In the genomic region with DNA sequence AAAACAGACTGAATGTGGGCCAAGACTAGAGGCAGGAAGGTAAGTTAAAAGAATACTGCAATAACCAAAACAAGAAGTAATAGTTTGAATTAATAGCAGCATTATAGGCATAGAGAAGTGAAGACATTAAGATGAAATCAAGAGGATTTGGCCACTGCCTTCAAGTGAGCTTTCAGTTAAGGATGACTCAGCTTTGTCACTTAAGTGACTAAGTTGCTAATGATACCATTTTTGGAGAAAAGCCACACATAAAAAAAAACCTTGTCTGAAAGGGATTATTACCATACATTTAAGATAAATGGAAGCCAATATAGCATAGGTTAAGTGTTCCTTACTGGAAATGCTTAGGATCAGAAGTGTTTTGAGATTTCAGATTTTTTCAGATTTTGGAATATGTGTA, we compare ENCODE assay signal across 11 cellular contexts. TPM values are rescaled to one million over a fixed set of nuclear protein-coding genes. Genes with fewer than 3 reads are reported as not detected.
A peak's percentile ranks its signal among the peaks of the same experiment; 100 is the strongest.
DNase-seq lines count a peak whose midpoint lies in the region; ATAC-seq, FAIRE-seq and TF ChIP-seq lines count a peak whose summit lies in the region.
"Had no signal": no experiment of that assay in that cellular context is flagged by ENCODE, and none has a peak within 500 bp of the region (broad histone marks: within the 10 kb centered on the region; RNA-seq: fewer than 3 reads in every experiment).

No MANE protein-coding gene starts in this region.

- H3K36me3 ChIP-seq in bronchial epithelial cell (ENCODE audit: control insufficient read depth, insufficient read depth, low read length) = peaks cover 9% of the 10 kb centered on the region

- H3K27me3 ChIP-seq in bronchial epithelial cell (ENCODE audit: control insufficient read depth, insufficient read depth, low read length) = no peaks in the 10 kb centered on the region
- H3K27me3 ChIP-seq: neutrophil had no signal

- H3K9me3 Mint-ChIP-seq in activated CD4-positive, alpha-beta memory T cell treated with anti-CD3 and anti-CD28 coated beads, Interleukin-2, amount 10 ng/mL, durations not matched to agents 7 days and 5 days = no peaks in the 10 kb centered on the region
- H3K9me3 Mint-ChIP-seq in activated CD4-positive, alpha-beta memory T cell treated with anti-CD3 and anti-CD28 coated beads for 36 hours = no peaks in the 10 kb centered on the region
- H3K9me3 Mint-ChIP-seq in stimulated activated effector memory CD8-positive, alpha-beta T cell treated with anti-CD3 and anti-CD28 coated beads, Interleukin-12 subunit alpha, Interleukin-12 subunit beta, amount 100 ng/mL, for 72 hours = no peaks in the 10 kb centered on the region

- H3K27ac Mint-ChIP-seq in activated CD4-positive, alpha-beta memory T cell treated with anti-CD3 and anti-CD28 coated beads, Interleukin-2, amount 10 ng/mL, durations not matched to agents 7 days and 5 days = peak overlapping the region; percentile 52
- no peak overlapping the region for H3K27ac Mint-ChIP-seq in activated CD4-positive, alpha-beta memory T cell treated with anti-CD3 and anti-CD28 coated beads for 36 hours
- peak overlapping the region; percentile 69 for H3K27ac Mint-ChIP-seq in stimulated activated effector memory CD8-positive, alpha-beta T cell treated with anti-CD3 and anti-CD28 coated beads, Interleukin-12 subunit alpha, Interleukin-12 subunit beta, amount 100 ng/mL, for 72 hours

- H3K4me3 Mint-ChIP-seq in activated CD4-positive, alpha-beta memory T cell treated with anti-CD3 and anti-CD28 coated beads, Interleukin-2, amount 10 ng/mL, durations not matched to agents 7 days and 5 days = no peak overlapping the region
- no peak overlapping the region for H3K4me3 Mint-ChIP-seq in activated CD4-positive, alpha-beta memory T cell treated with anti-CD3 and anti-CD28 coated beads for 36 hours
- no peak overlapping the region for H3K4me3 Mint-ChIP-seq in stimulated activated effector memory CD8-positive, alpha-beta T cell treated with anti-CD3 and anti-CD28 coated beads, Interleukin-12 subunit alpha, Interleukin-12 subunit beta, amount 100 ng/mL, for 72 hours

- H3K27me3 Mint-ChIP-seq in activated CD4-positive, alpha-beta memory T cell treated with anti-CD3 and anti-CD28 coated beads, Interleukin-2, amount 10 ng/mL, durations not matched to agents 7 days and 5 days = no peaks in the 10 kb centered on the region
- no peaks in the 10 kb centered on the region for H3K27me3 Mint-ChIP-seq in activated CD4-positive, alpha-beta memory T cell treated with anti-CD3 and anti-CD28 coated beads for 36 hours

- H3K4me3 ChIP-seq in NB4 (ENCODE audit: low read depth, low read length) (no peak overlapping the region), bronchial epithelial cell (ENCODE audit: low read depth, low read length) (no peak overlapping the region)

- peaks cover 15% of the 10 kb centered on the region for H3K4me1 Mint-ChIP-seq in activated CD4-positive, alpha-beta memory T cell treated with anti-CD3 and anti-CD28 coated beads, Interleukin-2, amount 10 ng/mL, durations not matched to agents 7 days and 5 days
- peaks cover 10% of the 10 kb centered on the region for H3K4me1 Mint-ChIP-seq in activated CD4-positive, alpha-beta memory T cell treated with anti-CD3 and anti-CD28 coated beads for 36 hours (ENCODE audit: low read depth)
- peaks cover 12% of the 10 kb centered on the region for H3K4me1 Mint-ChIP-seq in stimulated activated effector memory CD8-positive, alpha-beta T cell treated with anti-CD3 and anti-CD28 coated beads, Interleukin-12 subunit alpha, Interleukin-12 subunit beta, amount 100 ng/mL, for 72 hours

- TF ChIP-seq CTCF in NB4 (IDR thresholded peaks at IDR 0.05; ENCODE audit: low read depth, low read length) (no peak), bronchial epithelial cell (IDR thresholded peaks at IDR 0.05; ENCODE audit: insufficient read depth, low read length, severe bottlenecking) (no peak)

- TF ChIP-seq POLR2A in NB4 (IDR thresholded peaks at IDR 0.05; ENCODE audit: extremely low read depth, insufficient read length) = no peak

- peak; percentile 87 for ATAC-seq in stimulated activated effector memory CD8-positive, alpha-beta T cell treated with anti-CD3 and anti-CD28 coated beads, Interleukin-12 subunit alpha, Interleukin-12 subunit beta, amount 100 ng/mL, for 72 hours
- ATAC-seq in GM19395 (IDR thresholded peaks at IDR 0.05; ENCODE audit: unreplicated experiment) = no peak

- intact Hi-C loops in activated CD4-positive, alpha-beta memory T cell treated with anti-CD3 and anti-CD28 coated beads for 36 hours (cut with micrococcal nuclease) = loop anchor here (1.0 kb wide), 1 partner anchor 55 kb away; no protein-coding TSS in a partner anchor

- POLR2A ChIA-PET in activated CD4-positive, alpha-beta memory T cell treated with anti-CD3 and anti-CD28 coated beads, Interleukin-2, amount 10 ng/mL, durations not matched to agents 7 days and 5 days (lab: Charles Lee) = no interaction called here
- POLR2A ChIA-PET in activated CD4-positive, alpha-beta memory T cell treated with anti-CD3 and anti-CD28 coated beads for 36 hours (lab: Charles Lee) = no interaction called here

- no peak for FAIRE-seq in bronchial epithelial cell (lab: Jason Lieb, UNC)
- FAIRE-seq: keratinocyte had no signal

- CTCF ChIA-PET in activated CD4-positive, alpha-beta memory T cell treated with anti-CD3 and anti-CD28 coated beads, Interleukin-2, amount 10 ng/mL, durations not matched to agents 7 days and 5 days (lab: Charles Lee) = interaction anchor here (0.7 kb wide), 1 partner anchor 948 kb away, joined by 3 read pairs; no protein-coding TSS in a partner anchor
- CTCF ChIA-PET in activated CD4-positive, alpha-beta memory T cell treated with anti-CD3 and anti-CD28 coated beads for 36 hours (lab: Charles Lee) = no interaction called here

- peaks cover 78% of the 10 kb centered on the region for H3K36me3 Mint-ChIP-seq in activated CD4-positive, alpha-beta memory T cell treated with anti-CD3 and anti-CD28 coated beads, Interleukin-2, amount 10 ng/mL, durations not matched to agents 7 days and 5 days (ENCODE audit: low read depth)
- H3K36me3 Mint-ChIP-seq in activated CD4-positive, alpha-beta memory T cell treated with anti-CD3 and anti-CD28 coated beads for 36 hours = peaks cover 58% of the 10 kb centered on the region
- H3K36me3 Mint-ChIP-seq in stimulated activated effector memory CD8-positive, alpha-beta T cell treated with anti-CD3 and anti-CD28 coated beads, Interleukin-12 subunit alpha, Interleukin-12 subunit beta, amount 100 ng/mL, for 72 hours = peaks cover 100% of the 10 kb centered on the region

- DNase-seq in activated CD4-positive, alpha-beta memory T cell treated with anti-CD3 and anti-CD28 coated beads, Interleukin-2, amount 10 ng/mL, durations not matched to agents 7 days and 5 days = no peak
- DNase-seq in activated CD4-positive, alpha-beta memory T cell treated with anti-CD3 and anti-CD28 coated beads for 36 hours = no peak
- DNase-seq in NB4 (ENCODE audit: low read depth) (peak; percentile 35), bronchial epithelial cell (ENCODE audit: low read depth) (peak; percentile 41), GF-D8 (lab: John Stamatoyannopoulos, UW) (no peak), mesenteric fat pad (ENCODE audit: low spot score) (no peak)
- no peak for DNase-seq in stimulated activated effector memory CD8-positive, alpha-beta T cell treated with anti-CD3 and anti-CD28 coated beads, Interleukin-12 subunit alpha, Interleukin-12 subunit beta, amount 100 ng/mL, for 72 hours (ENCODE audit: low spot score in 2 of 2)
- DNase-seq: NCI-H2171 treated with DMSO at 0.1 percent for 48 hours had no signal

RNA-seq across cellular contexts. Expression of a gene that starts 57.0 kb away (rescaled TPM):
- 10 to 100 TPM; 66.0 to 68.1 TPM for total RNA-seq in activated CD4-positive, alpha-beta memory T cell treated with anti-CD3 and anti-CD28 coated beads, Interleukin-2, amount 10 ng/mL, durations not matched to agents 7 days and 5 days
- 10 to 100 TPM; 66.5 to 67.0 TPM for total RNA-seq in activated CD4-positive, alpha-beta memory T cell treated with anti-CD3 and anti-CD28 coated beads for 36 hours
- total RNA-seq in bronchial epithelial cell = 102 and 132 TPM in 2 replicates
- 120 TPM for total RNA-seq in mesenteric fat pad

Comparison
In these comparisons a context has a peak if more than half of its experiments do, and no peak if none do; other contexts are left out.
1. DNase-seq: peak in NB4 (single experiment) and bronchial epithelial cell (single experiment); none in activated CD4-positive, alpha-beta memory T cell treated with anti-CD3 and anti-CD28 coated beads, Interleukin-2, amount 10 ng/mL, durations not matched to agents 7 days and 5 days (single experiment), activated CD4-positive, alpha-beta memory T cell treated with anti-CD3 and anti-CD28 coated beads for 36 hours (single experiment), stimulated activated effector memory CD8-positive, alpha-beta T cell treated with anti-CD3 and anti-CD28 coated beads, Interleukin-12 subunit alpha, Interleukin-12 subunit beta, amount 100 ng/mL, for 72 hours (0 of 2), GF-D8 (single experiment) and mesenteric fat pad (single experiment).